In genomic region chr5:170144286-170145023, GRCh38 we compare ENCODE assay signal across 24 cellular contexts. TPM values are rescaled to one million over a fixed set of nuclear protein-coding genes. Genes with fewer than 3 reads are reported as not detected.
"Had no signal": no experiment of that assay in that cellular context is flagged by ENCODE, and none has a peak within 500 bp of the region (broad histone marks: within the 10 kb centered on the region; RNA-seq: fewer than 3 reads in every experiment).

No MANE protein-coding gene starts in this region.

- DNase-seq: activated CD4-positive, alpha-beta T cell treated with anti-CD3 and anti-CD28 coated beads for 4 hours; activated CD8-positive, alpha-beta T cell treated with anti-CD3 and anti-CD28 coated beads for 36 hours; activated gamma-delta T cell treated with Interleukin-2 at 50 U/mL for 16 hours; activated naive CD4-positive, alpha-beta T cell treated with anti-CD3 and anti-CD28 coated beads, Interleukin-2, amount 10 ng/mL, durations not matched to agents 7 days and 5 days; activated naive CD8-positive, alpha-beta T cell treated with anti-CD3 and anti-CD28 coated beads for 36 hours; activated T-cell treated with anti-CD3 and anti-CD28 coated beads for 4 hours; activated T-cell treated with anti-CD3 and anti-CD28 coated beads, Interleukin-2, amount 50 U/mL, for 48 hours; anterior cingulate cortex; caudate nucleus; IMR-90; Kasumi-1; KBM-7; NCI-H1092; NCI-H1417; NCI-H2029; NCI-H2107; NCI-H2171 treated with DMSO at 0.1 percent for 48 hours; NCI-H226; SHP77 treated with DMSO at 0.1 percent for 48 hours had no signal

- H3K36me3 Mint-ChIP-seq: activated naive CD4-positive, alpha-beta T cell treated with anti-CD3 and anti-CD28 coated beads, Interleukin-2, amount 10 ng/mL, durations not matched to agents 7 days and 5 days; activated naive CD8-positive, alpha-beta T cell treated with anti-CD3 and anti-CD28 coated beads for 36 hours had no signal

- H3K4me1 Mint-ChIP-seq: activated naive CD4-positive, alpha-beta T cell treated with anti-CD3 and anti-CD28 coated beads, Interleukin-2, amount 10 ng/mL, durations not matched to agents 7 days and 5 days; activated naive CD8-positive, alpha-beta T cell treated with anti-CD3 and anti-CD28 coated beads for 36 hours; activated T-helper 17 cell treated with anti-CD3 and anti-CD28 coated beads, Interleukin-2, amount 50 U/mL, for 72 hours had no signal

- ATAC-seq: activated CD4-positive, CD25-positive, alpha-beta regulatory T cell treated with anti-CD3 and anti-CD28 coated beads, Interleukin-2, amount 50 U/mL, for 24 hours; activated CD8-positive, alpha-beta T cell treated with anti-CD3 and anti-CD28 coated beads for 36 hours; activated T-helper 17 cell treated with anti-CD3 and anti-CD28 coated beads, Interleukin-2, amount 50 U/mL, for 72 hours had no signal

- H3K27ac Mint-ChIP-seq: activated CD8-positive, alpha-beta T cell treated with anti-CD3 and anti-CD28 coated beads for 36 hours; activated naive CD4-positive, alpha-beta T cell treated with anti-CD3 and anti-CD28 coated beads, Interleukin-2, amount 10 ng/mL, durations not matched to agents 7 days and 5 days; activated naive CD8-positive, alpha-beta T cell treated with anti-CD3 and anti-CD28 coated beads for 36 hours; activated T-helper 17 cell treated with anti-CD3 and anti-CD28 coated beads, Interleukin-2, amount 50 U/mL, for 72 hours; T-helper 1 cell treated with Interleukin-12 subunit alpha and Interleukin-12 subunit beta and Interleukin-4 antibody, amounts not matched to agents 30 μg/mL and 1 μg/mL, for 36 hours had no signal

- H3K9me3 Mint-ChIP-seq: activated CD8-positive, alpha-beta T cell treated with anti-CD3 and anti-CD28 coated beads for 36 hours; activated naive CD4-positive, alpha-beta T cell treated with anti-CD3 and anti-CD28 coated beads, Interleukin-2, amount 10 ng/mL, durations not matched to agents 7 days and 5 days; activated naive CD8-positive, alpha-beta T cell treated with anti-CD3 and anti-CD28 coated beads for 36 hours; activated T-helper 17 cell treated with anti-CD3 and anti-CD28 coated beads, Interleukin-2, amount 50 U/mL, for 72 hours; T-helper 1 cell treated with Interleukin-12 subunit alpha and Interleukin-12 subunit beta and Interleukin-4 antibody, amounts not matched to agents 30 μg/mL and 1 μg/mL, for 36 hours had no signal

- H3K27me3 Mint-ChIP-seq: activated naive CD8-positive, alpha-beta T cell treated with anti-CD3 and anti-CD28 coated beads for 36 hours had no signal

- H3K4me3 Mint-ChIP-seq: activated CD8-positive, alpha-beta T cell treated with anti-CD3 and anti-CD28 coated beads for 36 hours; activated naive CD4-positive, alpha-beta T cell treated with anti-CD3 and anti-CD28 coated beads, Interleukin-2, amount 10 ng/mL, durations not matched to agents 7 days and 5 days; activated naive CD8-positive, alpha-beta T cell treated with anti-CD3 and anti-CD28 coated beads for 36 hours; activated T-helper 17 cell treated with anti-CD3 and anti-CD28 coated beads, Interleukin-2, amount 50 U/mL, for 72 hours; T-helper 1 cell treated with Interleukin-12 subunit alpha and Interleukin-12 subunit beta and Interleukin-4 antibody, amounts not matched to agents 30 μg/mL and 1 μg/mL, for 36 hours had no signal

RNA-seq across cellular contexts. Expression of gene FOXI1, which starts 38.8 kb away (rescaled TPM):
- total RNA-seq: activated CD8-positive, alpha-beta T cell treated with anti-CD3 and anti-CD28 coated beads for 36 hours; activated naive CD8-positive, alpha-beta T cell treated with anti-CD3 and anti-CD28 coated beads for 36 hours; activated T-helper 17 cell treated with anti-CD3 and anti-CD28 coated beads, Interleukin-2, amount 50 U/mL, for 72 hours; IMR-90; NCI-H460; SK-MEL-5 had no signal
